Comparison of ENCODE assay signal across 8 cellular contexts in the genomic region with DNA sequence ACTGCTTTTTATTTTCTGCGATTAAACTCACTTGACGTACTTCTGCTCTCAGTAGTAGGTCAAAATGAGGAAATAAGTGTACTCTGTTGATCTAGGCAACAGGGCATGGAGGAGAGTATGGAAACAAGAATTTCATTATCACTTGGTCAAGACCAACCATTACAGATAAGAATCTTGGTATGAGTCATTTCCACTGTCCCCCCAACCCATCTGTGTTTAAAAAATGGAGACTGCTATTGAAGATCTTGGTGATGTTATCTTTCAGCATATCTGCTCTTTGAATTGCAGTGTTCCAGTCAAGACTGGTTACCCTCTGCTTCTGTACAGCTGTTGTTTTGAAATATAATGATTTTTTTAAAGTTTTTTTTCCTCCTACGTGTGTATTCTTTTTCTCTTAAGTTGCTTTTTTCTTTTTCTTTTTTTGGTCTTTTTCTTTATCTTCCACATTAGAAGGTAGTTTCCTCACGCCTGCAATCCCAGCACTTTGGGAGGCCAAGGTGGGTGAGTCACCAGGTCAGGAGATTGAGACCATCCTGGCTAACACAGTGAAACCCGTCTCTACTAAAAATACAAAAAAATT. TPM values are rescaled to one million over a fixed set of nuclear protein-coding genes. Genes with fewer than 3 reads are reported as not detected.
A peak's percentile ranks its signal among the peaks of the same experiment; 100 is the strongest.
DNase-seq lines count a peak whose midpoint lies in the region; ATAC-seq lines count a peak whose summit lies in the region.

No MANE protein-coding gene starts in this region.

- peak; percentile 55 for ATAC-seq in activated CD8-positive, alpha-beta memory T cell treated with anti-CD3 and anti-CD28 coated beads, Interleukin-2, amount 10 ng/mL, durations not matched to agents 7 days and 5 days
- peak; percentile 90 for ATAC-seq in HG03039 (IDR thresholded peaks at IDR 0.05; ENCODE audit: unreplicated experiment)
- ATAC-seq in stimulated activated memory B cell treated with anti-CD40 and anti-IgM and Interleukin-4, amounts not matched to agents 10 μg/mL and 1 μg/mL and 100 μg/mL, for 72 hours = peak; percentile 98

- H3K36me3 Mint-ChIP-seq in activated CD8-positive, alpha-beta memory T cell treated with anti-CD3 and anti-CD28 coated beads, Interleukin-2, amount 10 ng/mL, durations not matched to agents 7 days and 5 days = peaks cover 75% of the 10 kb centered on the region
- H3K36me3 Mint-ChIP-seq in T-helper 2 cell treated with Interferon-gamma antibody and Interleukin-4, amounts not matched to agents 5 μg/mL and 100 μg/mL, for 36 hours (ENCODE audit: low read depth) = peaks cover 67% of the 10 kb centered on the region
- peaks cover 61% of the 10 kb centered on the region for H3K36me3 Mint-ChIP-seq in stimulated activated memory B cell treated with anti-CD40 and anti-IgM and Interleukin-4, amounts not matched to agents 10 μg/mL and 1 μg/mL and 100 μg/mL, for 72 hours

- no peaks in the 10 kb centered on the region for H3K27me3 Mint-ChIP-seq in activated CD8-positive, alpha-beta memory T cell treated with anti-CD3 and anti-CD28 coated beads, Interleukin-2, amount 10 ng/mL, durations not matched to agents 7 days and 5 days
- no peaks in the 10 kb centered on the region for H3K27me3 Mint-ChIP-seq in T-helper 2 cell treated with Interferon-gamma antibody and Interleukin-4, amounts not matched to agents 5 μg/mL and 100 μg/mL, for 36 hours (ENCODE audit: low read depth)
- no peaks in the 10 kb centered on the region for H3K27me3 Mint-ChIP-seq in stimulated activated memory B cell treated with anti-CD40 and anti-IgM and Interleukin-4, amounts not matched to agents 10 μg/mL and 1 μg/mL and 100 μg/mL, for 72 hours

- DNase-seq in activated CD8-positive, alpha-beta memory T cell treated with anti-CD3 and anti-CD28 coated beads, Interleukin-2, amount 10 ng/mL, durations not matched to agents 7 days and 5 days = no peak
- DNase-seq in activated CD8-positive, alpha-beta memory T cell treated with anti-CD3 and anti-CD28 coated beads, Interleukin-2, amount 50 U/mL, for 48 hours = no peak
- no peak for DNase-seq in T-helper 2 cell treated with Interferon-gamma antibody and Interleukin-4, amounts not matched to agents 5 μg/mL and 100 μg/mL, for 36 hours (ENCODE audit: low spot score)
- DNase-seq in NCI-H510A (lab: John Stamatoyannopoulos, UW) (no peak), NCI-H2171 treated with DMSO at 0.1 percent for 48 hours (lab: John Stamatoyannopoulos, UW) (no peak)
- DNase-seq in activated CD4-positive, alpha-beta T cell treated with anti-CD3 and anti-CD28 coated beads, Interleukin-2, amount 50 U/mL, for 4 hours = no peak

- H3K27ac Mint-ChIP-seq in activated CD8-positive, alpha-beta memory T cell treated with anti-CD3 and anti-CD28 coated beads, Interleukin-2, amount 10 ng/mL, durations not matched to agents 7 days and 5 days = no peak overlapping the region
- peak overlapping the region; percentile 76 for H3K27ac Mint-ChIP-seq in T-helper 2 cell treated with Interferon-gamma antibody and Interleukin-4, amounts not matched to agents 5 μg/mL and 100 μg/mL, for 36 hours
- peak overlapping the region; percentile 73 for H3K27ac Mint-ChIP-seq in stimulated activated memory B cell treated with anti-CD40 and anti-IgM and Interleukin-4, amounts not matched to agents 10 μg/mL and 1 μg/mL and 100 μg/mL, for 72 hours

- H3K9me3 Mint-ChIP-seq in activated CD8-positive, alpha-beta memory T cell treated with anti-CD3 and anti-CD28 coated beads, Interleukin-2, amount 10 ng/mL, durations not matched to agents 7 days and 5 days (ENCODE audit: low read depth) = peaks cover 21% of the 10 kb centered on the region
- peaks cover 47% of the 10 kb centered on the region for H3K9me3 Mint-ChIP-seq in T-helper 2 cell treated with Interferon-gamma antibody and Interleukin-4, amounts not matched to agents 5 μg/mL and 100 μg/mL, for 36 hours
- H3K9me3 Mint-ChIP-seq in stimulated activated memory B cell treated with anti-CD40 and anti-IgM and Interleukin-4, amounts not matched to agents 10 μg/mL and 1 μg/mL and 100 μg/mL, for 72 hours = peaks cover 3% of the 10 kb centered on the region

- CTCF ChIA-PET in activated CD8-positive, alpha-beta memory T cell treated with anti-CD3 and anti-CD28 coated beads, Interleukin-2, amount 10 ng/mL, durations not matched to agents 7 days and 5 days (lab: Charles Lee) = no interaction called here

- H3K4me1 Mint-ChIP-seq in activated CD8-positive, alpha-beta memory T cell treated with anti-CD3 and anti-CD28 coated beads, Interleukin-2, amount 10 ng/mL, durations not matched to agents 7 days and 5 days = peaks cover 38% of the 10 kb centered on the region
- peaks cover 47% of the 10 kb centered on the region for H3K4me1 Mint-ChIP-seq in T-helper 2 cell treated with Interferon-gamma antibody and Interleukin-4, amounts not matched to agents 5 μg/mL and 100 μg/mL, for 36 hours (ENCODE audit: low read depth)
- H3K4me1 Mint-ChIP-seq in stimulated activated memory B cell treated with anti-CD40 and anti-IgM and Interleukin-4, amounts not matched to agents 10 μg/mL and 1 μg/mL and 100 μg/mL, for 72 hours = peaks cover 57% of the 10 kb centered on the region

- H3K4me3 Mint-ChIP-seq in activated CD8-positive, alpha-beta memory T cell treated with anti-CD3 and anti-CD28 coated beads, Interleukin-2, amount 10 ng/mL, durations not matched to agents 7 days and 5 days = no peak overlapping the region
- peak overlapping the region; percentile 23 for H3K4me3 Mint-ChIP-seq in T-helper 2 cell treated with Interferon-gamma antibody and Interleukin-4, amounts not matched to agents 5 μg/mL and 100 μg/mL, for 36 hours
- H3K4me3 Mint-ChIP-seq in stimulated activated memory B cell treated with anti-CD40 and anti-IgM and Interleukin-4, amounts not matched to agents 10 μg/mL and 1 μg/mL and 100 μg/mL, for 72 hours = peak overlapping the region; percentile 58

RNA-seq across cellular contexts. Expression of gene STAM, which starts 11.7 kb away (rescaled TPM):
- total RNA-seq in activated CD8-positive, alpha-beta memory T cell treated with anti-CD3 and anti-CD28 coated beads, Interleukin-2, amount 10 ng/mL, durations not matched to agents 7 days and 5 days = 10 to 100 TPM; 27.4 to 47.2 TPM

RNA-seq across cellular contexts. Expression of gene HACD1, which starts 38.5 kb away (rescaled TPM):
- total RNA-seq in activated CD8-positive, alpha-beta memory T cell treated with anti-CD3 and anti-CD28 coated beads, Interleukin-2, amount 10 ng/mL, durations not matched to agents 7 days and 5 days = 1 to 10 TPM in 1 of 2 experiments, under 1 TPM in 1; 0.93 to 6.6 TPM
